8 cellular contexts compared by ENCODE assay signal in the genomic region with DNA sequence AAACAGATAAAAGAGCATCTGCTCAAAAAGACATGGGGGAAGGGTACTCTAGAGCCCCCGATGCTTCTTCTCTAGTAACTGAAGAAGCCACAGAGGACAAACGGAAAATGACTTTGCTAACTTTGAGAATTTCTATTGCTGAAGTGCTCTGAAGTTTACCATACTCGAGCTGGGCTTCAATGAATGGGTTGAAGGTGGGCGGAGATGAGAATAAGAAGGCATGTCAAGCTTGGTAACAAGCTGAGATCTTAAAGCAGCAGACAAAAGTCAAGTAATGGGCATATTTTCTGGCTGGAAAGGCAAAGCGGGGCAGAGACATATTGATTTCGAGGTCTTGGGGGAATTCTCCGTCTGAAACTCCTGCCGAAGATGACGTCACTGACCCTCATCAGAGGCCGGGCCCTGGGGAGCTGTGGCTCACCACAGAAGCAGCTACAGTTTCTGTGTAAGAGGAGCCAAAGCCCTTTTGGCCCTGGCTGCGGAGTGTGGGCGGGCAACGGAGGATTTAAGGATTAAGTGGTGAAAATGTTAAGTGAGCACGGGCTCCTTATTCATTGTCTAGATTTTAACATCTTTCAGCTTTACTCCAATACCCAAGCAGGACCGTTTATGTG.
DNase-seq lines count a peak whose midpoint lies in the region; ATAC-seq, FAIRE-seq and TF ChIP-seq lines count a peak whose summit lies in the region.

No MANE protein-coding gene starts in this region.

- H3K27ac Mint-ChIP-seq in neural progenitor cell: no peak overlapping the region

- no peaks in the 10 kb centered on the region for H4K20me1 ChIP-seq in neural progenitor cell (ENCODE audit: low read depth)

- no peak overlapping the region for H3K27ac ChIP-seq in neural progenitor cell

- H3K27me3 Mint-ChIP-seq in neural progenitor cell (ENCODE audit: insufficient read depth, low read depth): peaks cover 9% of the 10 kb centered on the region

- H3K4me2 ChIP-seq in neural progenitor cell: no peak overlapping the region

- no peak overlapping the region for H3K4me3 Mint-ChIP-seq in neural progenitor cell

- H3K4me1 Mint-ChIP-seq in neural progenitor cell: peaks cover 14% of the 10 kb centered on the region

- no peak for FAIRE-seq in RCC 7860 (lab: Jason Lieb, UNC)

- H3K36me3 ChIP-seq in neural progenitor cell: no peaks in the 10 kb centered on the region

- H3K4me1 ChIP-seq in neural progenitor cell: peaks cover 7% of the 10 kb centered on the region

- H2AFZ ChIP-seq in neural progenitor cell (replicated peaks): peak overlapping the region; percentile 59

- peak; percentile 90 for ATAC-seq in HG03039 (IDR thresholded peaks at IDR 0.05; ENCODE audit: unreplicated experiment)

- H3K9ac ChIP-seq in neural progenitor cell: no peak overlapping the region

- DNase-seq in GM19240 (ENCODE audit: insufficient read length, low spot score) (peak; percentile 3), amniotic stem cell (lab: John Stamatoyannopoulos, UW) (peak; percentile 84), neural progenitor cell (ENCODE audit: low spot score) (peak; percentile 72), middle frontal gyrus (ENCODE audit: extremely low spot score, low spot score) (no peak), NCI-H446 treated with DMSO at 0.1 percent for 48 hours (lab: John Stamatoyannopoulos, UW) (no peak), RCC 7860 (ENCODE audit: low spot score) (no peak), C1 segment of cervical spinal cord (lab: John Stamatoyannopoulos, UW) (no peak)

- no peaks in the 10 kb centered on the region for H3K79me2 ChIP-seq in neural progenitor cell (ENCODE audit: low read depth)

- no peak for TF ChIP-seq CTCF in neural progenitor cell (IDR thresholded peaks at IDR 0.05)

- H3F3A ChIP-seq in neural progenitor cell (ENCODE audit: low read depth): no peaks in the 10 kb centered on the region

- H3K27me3 ChIP-seq in neural progenitor cell: no peaks in the 10 kb centered on the region

- no peak overlapping the region for H3K4me3 ChIP-seq in neural progenitor cell

- no peaks in the 10 kb centered on the region for H3K9me3 ChIP-seq in neural progenitor cell (ENCODE audit: low read depth)

- H3K36me3 Mint-ChIP-seq in neural progenitor cell: no peaks in the 10 kb centered on the region

- H3K9me3 Mint-ChIP-seq in neural progenitor cell: peaks cover 5% of the 10 kb centered on the region

Comparison
In these comparisons a context has a peak if more than half of its experiments do, and no peak if none do; other contexts are left out.
1. DNase-seq: peak in GM19240 (single experiment), amniotic stem cell (single experiment) and neural progenitor cell (single experiment); none in middle frontal gyrus (single experiment), NCI-H446 treated with DMSO at 0.1 percent for 48 hours (single experiment), RCC 7860 (single experiment) and C1 segment of cervical spinal cord (0 of 14).